ENCODE assay signal across 26 cellular contexts in genomic region chr7:35781200-35781701, GRCh38. TPM values are rescaled to one million over a fixed set of nuclear protein-coding genes. Genes with fewer than 3 reads are reported as not detected.
DNase-seq lines count a peak whose midpoint lies in the region; ATAC-seq and TF ChIP-seq lines count a peak whose summit lies in the region.
"Had no signal": no experiment of that assay in that cellular context is flagged by ENCODE, and none has a peak within 500 bp of the region (broad histone marks: within the 10 kb centered on the region; RNA-seq: fewer than 3 reads in every experiment).

No MANE protein-coding gene starts in this region.

- CTCF ChIA-PET in WTC11 (lab: Charles Lee), result no interaction called here

- no peak for TF ChIP-seq CTCF in WTC11 (IDR thresholded peaks at IDR 0.05)

- DNase-seq in COLO829 (ENCODE audit: low spot score) (peak; percentile 94), RPMI7951 (ENCODE audit: low read depth) (peak; percentile 48), fibroblast of the conjunctiva (ENCODE audit: low read depth) (peak; percentile 20), midbrain (lab: John Stamatoyannopoulos, UW) (peak; percentile 61), immature natural killer cell (no peak), WTC11 (ENCODE audit: low spot score) (no peak), NCI-H1417 (lab: John Stamatoyannopoulos, UW) (no peak)
- DNase-seq in effector memory CD8-positive, alpha-beta T cell, result no peak
- DNase-seq: activated CD4-positive, alpha-beta T cell treated with anti-CD3 and anti-CD28 coated beads, Interleukin-2, amount 10 ng/mL, durations not matched to agents 7 days and 5 days; activated CD8-positive, alpha-beta memory T cell treated with anti-CD3 and anti-CD28 coated beads, Interleukin-2, amount 50 U/mL, for 4 hours; adrenal gland; central memory CD4-positive, alpha-beta T cell; DMS 273 treated with DMSO at 0.1 percent for 48 hours; effector CD4-positive, alpha-beta T cell; GF-D8; islet precursor cell; mesendoderm; naive thymus-derived CD8-positive, alpha-beta T cell; NCI-H1694 treated with DMSO at 0.1 percent for 48 hours; pancreas; PC-3; T-helper 17 cell had no signal

- no peaks in the 10 kb centered on the region for H3K4me1 Mint-ChIP-seq in immature natural killer cell
- H3K4me1 Mint-ChIP-seq in WTC11, result no peaks in the 10 kb centered on the region
- H3K4me1 Mint-ChIP-seq in effector memory CD8-positive, alpha-beta T cell (ENCODE audit: low read depth in 2 of 2), result no peaks in the 10 kb centered on the region
- H3K4me1 Mint-ChIP-seq: activated CD4-positive, alpha-beta T cell treated with anti-CD3 and anti-CD28 coated beads, Interleukin-2, amount 10 ng/mL, durations not matched to agents 7 days and 5 days; naive thymus-derived CD8-positive, alpha-beta T cell; stimulated activated memory B cell treated with anti-CD40 and anti-IgM and Interleukin-4, amounts not matched to agents 10 μg/mL and 1 μg/mL and 100 μg/mL, for 72 hours; T-helper 17 cell had no signal

- no peaks in the 10 kb centered on the region for H3K9me3 Mint-ChIP-seq in immature natural killer cell
- no peaks in the 10 kb centered on the region for H3K9me3 Mint-ChIP-seq in WTC11
- no peaks in the 10 kb centered on the region for H3K9me3 Mint-ChIP-seq in effector memory CD8-positive, alpha-beta T cell
- H3K9me3 Mint-ChIP-seq: activated CD4-positive, alpha-beta T cell treated with anti-CD3 and anti-CD28 coated beads, Interleukin-2, amount 10 ng/mL, durations not matched to agents 7 days and 5 days; stimulated activated memory B cell treated with anti-CD40 and anti-IgM and Interleukin-4, amounts not matched to agents 10 μg/mL and 1 μg/mL and 100 μg/mL, for 72 hours had no signal

- ATAC-seq in WTC11, result no peak
- ATAC-seq in effector memory CD8-positive, alpha-beta T cell (replicated peaks), result no peak
- ATAC-seq: esophagus mucosa; GM12878; K562; naive thymus-derived CD8-positive, alpha-beta T cell; pancreas; stimulated activated memory B cell treated with anti-CD40 and anti-IgM and Interleukin-4, amounts not matched to agents 10 μg/mL and 1 μg/mL and 100 μg/mL, for 72 hours; T-helper 17 cell had no signal

- H3K27me3 Mint-ChIP-seq in immature natural killer cell (ENCODE audit: low read depth in 3 of 3), result peaks cover 0 to 3% (median 0%) of the 10 kb centered on the region in 3 donors
- no peaks in the 10 kb centered on the region for H3K27me3 Mint-ChIP-seq in WTC11 (ENCODE audit: low read depth)
- H3K27me3 Mint-ChIP-seq in effector memory CD8-positive, alpha-beta T cell, result no peaks in the 10 kb centered on the region
- H3K27me3 Mint-ChIP-seq: naive thymus-derived CD8-positive, alpha-beta T cell; stimulated activated memory B cell treated with anti-CD40 and anti-IgM and Interleukin-4, amounts not matched to agents 10 μg/mL and 1 μg/mL and 100 μg/mL, for 72 hours; T-helper 17 cell had no signal

- no peak overlapping the region for H3K27ac Mint-ChIP-seq in immature natural killer cell
- H3K27ac Mint-ChIP-seq in WTC11, result no peak overlapping the region
- no peak overlapping the region for H3K27ac Mint-ChIP-seq in effector memory CD8-positive, alpha-beta T cell
- H3K27ac Mint-ChIP-seq: activated CD4-positive, alpha-beta T cell treated with anti-CD3 and anti-CD28 coated beads, Interleukin-2, amount 10 ng/mL, durations not matched to agents 7 days and 5 days; naive thymus-derived CD8-positive, alpha-beta T cell; stimulated activated memory B cell treated with anti-CD40 and anti-IgM and Interleukin-4, amounts not matched to agents 10 μg/mL and 1 μg/mL and 100 μg/mL, for 72 hours; T-helper 17 cell had no signal

- no peak overlapping the region for H3K4me3 Mint-ChIP-seq in immature natural killer cell
- no peak overlapping the region for H3K4me3 Mint-ChIP-seq in WTC11
- no peak overlapping the region for H3K4me3 Mint-ChIP-seq in effector memory CD8-positive, alpha-beta T cell
- H3K4me3 Mint-ChIP-seq: activated CD4-positive, alpha-beta T cell treated with anti-CD3 and anti-CD28 coated beads, Interleukin-2, amount 10 ng/mL, durations not matched to agents 7 days and 5 days; naive thymus-derived CD8-positive, alpha-beta T cell; stimulated activated memory B cell treated with anti-CD40 and anti-IgM and Interleukin-4, amounts not matched to agents 10 μg/mL and 1 μg/mL and 100 μg/mL, for 72 hours; T-helper 17 cell had no signal

- H3K36me3 Mint-ChIP-seq in immature natural killer cell (no peaks in the 10 kb centered on the region), WTC11 (no peaks in the 10 kb centered on the region)
- no peaks in the 10 kb centered on the region for H3K36me3 Mint-ChIP-seq in effector memory CD8-positive, alpha-beta T cell (ENCODE audit: insufficient read depth)
- H3K36me3 Mint-ChIP-seq: stimulated activated memory B cell treated with anti-CD40 and anti-IgM and Interleukin-4, amounts not matched to agents 10 μg/mL and 1 μg/mL and 100 μg/mL, for 72 hours had no signal

- POLR2A ChIA-PET in WTC11 (lab: Charles Lee), result no interaction called here

TF ChIP-seq in WTC11, 78 proteins besides CTCF, POLR2A, EP300 and RAD21:
- no peak for TF ChIP-seq OVOL2 (CRISPR knock-in tag; IDR thresholded peaks at IDR 0.05; ENCODE audit: borderline replicate concordance)
- TF ChIP-seq IRF2 (CRISPR knock-in tag; IDR thresholded peaks at IDR 0.05; ENCODE audit: borderline replicate concordance, low read depth), result no peak
- no peak for TF ChIP-seq SMAD4 (CRISPR knock-in tag; IDR thresholded peaks at IDR 0.05)
- no peak for TF ChIP-seq ZNF232 (CRISPR knock-in tag; IDR thresholded peaks at IDR 0.05)
- no peak for TF ChIP-seq SP1 (CRISPR knock-in tag; conservative IDR thresholded peaks at IDR 0.05)
- no peak for TF ChIP-seq PREB (CRISPR knock-in tag; IDR thresholded peaks at IDR 0.05; ENCODE audit: borderline replicate concordance)
- TF ChIP-seq TEAD1 (CRISPR knock-in tag; IDR thresholded peaks at IDR 0.05), result no peak
- no peak for TF ChIP-seq RELA (CRISPR knock-in tag; IDR thresholded peaks at IDR 0.05; ENCODE audit: borderline replicate concordance)
- no peak for TF ChIP-seq E2F1 (CRISPR knock-in tag; IDR thresholded peaks at IDR 0.05)

RNA-seq across cellular contexts. Expression of gene SEPTIN7, which starts 19.6 kb away (rescaled TPM):
- 485 and 650 TPM in 2 replicates for total RNA-seq in RPMI7951 (2014; rRNA removed; shearing (Covaris generic))
- polyA plus RNA-seq in immature natural killer cell, result 1,000 to 10,000 TPM in 1 of 3 donors, 100 to 1,000 TPM in 2; 794 to 1,103 (median 966) TPM
- total RNA-seq in WTC11 (2021), result 153 to 161 TPM (median 158 TPM) in 3 replicates

Comparison
In these comparisons a context has a peak if more than half of its experiments do, and no peak if none do; other contexts are left out.
1. DNase-seq: peak in COLO829 (single experiment), RPMI7951 (single experiment), fibroblast of the conjunctiva (single experiment) and midbrain (single experiment); none in immature natural killer cell (0 of 3), WTC11 (single experiment), NCI-H1417 (0 of 3) and effector memory CD8-positive, alpha-beta T cell (0 of 3).